ENCODE assay signal across 13 cellular contexts in genomic region chr11:74932797-74933196, GRCh38. TPM values are rescaled to one million over a fixed set of nuclear protein-coding genes. Genes with fewer than 3 reads are reported as not detected.
DNase-seq lines count a peak whose midpoint lies in the region; ATAC-seq and TF ChIP-seq lines count a peak whose summit lies in the region.
"Had no signal": no experiment of that assay in that cellular context is flagged by ENCODE, and none has a peak within 500 bp of the region (broad histone marks: within the 10 kb centered on the region; RNA-seq: fewer than 3 reads in every experiment).

No MANE protein-coding gene starts in this region.

- no peaks in the 10 kb centered on the region for H3K27me3 ChIP-seq in breast epithelium
- H3K27me3 ChIP-seq in tibial artery: no peaks in the 10 kb centered on the region

- H3K36me3 ChIP-seq in breast epithelium (no peaks in the 10 kb centered on the region), tibial artery (peaks cover 15 to 64% (median 32%) of the 10 kb centered on the region in 3 donors)
- H3K36me3 ChIP-seq: prostate gland had no signal

- POLR2A ChIA-PET in MCF 10A (lab: Yijun Ruan, JAX): no interaction called here
- POLR2A ChIA-PET in activated CD8-positive, alpha-beta T cell treated with anti-CD3 and anti-CD28 coated beads for 36 hours (lab: Charles Lee): no interaction called here

- DNase-seq in MCF 10A (ENCODE audit: unreplicated experiment): peak; percentile 53
- DNase-seq in breast epithelium (ENCODE audit: low spot score in 2 of 2): no peak
- peak; percentile 62 for DNase-seq in activated CD8-positive, alpha-beta T cell treated with anti-CD3 and anti-CD28 coated beads for 36 hours
- peak; percentile 42 for DNase-seq in fibroblast of peridontal ligament (ENCODE audit: extremely low read depth)
- DNase-seq in stimulated activated naive CD8-positive, alpha-beta T cell treated with anti-CD3 and anti-CD28 coated beads, Interleukin-15, amount 100 ng/mL, for 72 hours: peak in 1 of 2 donors; percentile 54
- no peak for DNase-seq in SW 1271 (lab: John Stamatoyannopoulos, UW)
- DNase-seq in KG1 (lab: John Stamatoyannopoulos, UW): no peak
- DNase-seq in tibial artery: no peak
- DNase-seq: activated naive CD4-positive, alpha-beta T cell; DMS153; stimulated activated naive B cell treated with anti-CD40 and anti-IgM and Interleukin-4, amounts not matched to agents 10 μg/mL and 1 μg/mL and 100 μg/mL, for 72 hours had no signal

- intact Hi-C loops in MCF 10A (cut with micrococcal nuclease) (no loop called here), breast epithelium (cut with DNase I; ENCODE audit: low total_unique reads) (no loop called here), tibial artery (cut with DNase I; ENCODE audit: low total_unique reads) (loop anchor here (10.0 kb wide), 1 partner anchor 302 kb away; no protein-coding TSS in a partner anchor)
- intact Hi-C loops in activated CD8-positive, alpha-beta T cell treated with anti-CD3 and anti-CD28 coated beads for 36 hours (cut with micrococcal nuclease): loop anchor here (10.0 kb wide), 1 partner anchor 212 kb away; no protein-coding TSS in a partner anchor

- no peaks in the 10 kb centered on the region for H3K9me3 Mint-ChIP-seq in MCF 10A (ENCODE audit: unreplicated experiment)
- H3K9me3 Mint-ChIP-seq in activated CD8-positive, alpha-beta T cell treated with anti-CD3 and anti-CD28 coated beads for 36 hours: no peaks in the 10 kb centered on the region
- H3K9me3 Mint-ChIP-seq in stimulated activated naive CD8-positive, alpha-beta T cell treated with anti-CD3 and anti-CD28 coated beads, Interleukin-15, amount 100 ng/mL, for 72 hours: no peaks in the 10 kb centered on the region
- H3K9me3 Mint-ChIP-seq: stimulated activated naive B cell treated with anti-CD40 and anti-IgM and Interleukin-4, amounts not matched to agents 10 μg/mL and 1 μg/mL and 100 μg/mL, for 72 hours had no signal

- H3K27me3 Mint-ChIP-seq in MCF 10A (ENCODE audit: insufficient read depth, unreplicated experiment): no peaks in the 10 kb centered on the region
- no peaks in the 10 kb centered on the region for H3K27me3 Mint-ChIP-seq in activated CD8-positive, alpha-beta T cell treated with anti-CD3 and anti-CD28 coated beads for 36 hours
- H3K27me3 Mint-ChIP-seq in stimulated activated naive CD8-positive, alpha-beta T cell treated with anti-CD3 and anti-CD28 coated beads, Interleukin-15, amount 100 ng/mL, for 72 hours: no peaks in the 10 kb centered on the region
- H3K27me3 Mint-ChIP-seq: stimulated activated naive B cell treated with anti-CD40 and anti-IgM and Interleukin-4, amounts not matched to agents 10 μg/mL and 1 μg/mL and 100 μg/mL, for 72 hours had no signal

- H3K4me3 ChIP-seq in breast epithelium (no peak overlapping the region), tibial artery (no peak overlapping the region)
- H3K4me3 ChIP-seq: prostate gland had no signal

- no peak overlapping the region for H3K27ac Mint-ChIP-seq in MCF 10A (ENCODE audit: low read depth, unreplicated experiment)
- H3K27ac Mint-ChIP-seq in activated CD8-positive, alpha-beta T cell treated with anti-CD3 and anti-CD28 coated beads for 36 hours: peak overlapping the region; percentile 71
- H3K27ac Mint-ChIP-seq in stimulated activated naive CD8-positive, alpha-beta T cell treated with anti-CD3 and anti-CD28 coated beads, Interleukin-15, amount 100 ng/mL, for 72 hours: peak overlapping the region in 1 of 2 donors; percentile 43
- H3K27ac Mint-ChIP-seq: stimulated activated naive B cell treated with anti-CD40 and anti-IgM and Interleukin-4, amounts not matched to agents 10 μg/mL and 1 μg/mL and 100 μg/mL, for 72 hours had no signal

- peak; percentile 78 for ATAC-seq in activated CD8-positive, alpha-beta T cell treated with anti-CD3 and anti-CD28 coated beads for 36 hours
- peak; percentile 93 for ATAC-seq in stimulated activated naive CD8-positive, alpha-beta T cell treated with anti-CD3 and anti-CD28 coated beads, Interleukin-15, amount 100 ng/mL, for 72 hours
- ATAC-seq: stimulated activated naive B cell treated with anti-CD40 and anti-IgM and Interleukin-4, amounts not matched to agents 10 μg/mL and 1 μg/mL and 100 μg/mL, for 72 hours had no signal

- peaks cover 4% of the 10 kb centered on the region for H3K4me1 Mint-ChIP-seq in MCF 10A (ENCODE audit: insufficient read depth, unreplicated experiment)
- peaks cover 16% of the 10 kb centered on the region for H3K4me1 Mint-ChIP-seq in activated CD8-positive, alpha-beta T cell treated with anti-CD3 and anti-CD28 coated beads for 36 hours (ENCODE audit: low read depth)
- H3K4me1 Mint-ChIP-seq in stimulated activated naive CD8-positive, alpha-beta T cell treated with anti-CD3 and anti-CD28 coated beads, Interleukin-15, amount 100 ng/mL, for 72 hours: peaks cover 7% of the 10 kb centered on the region
- H3K4me1 Mint-ChIP-seq: stimulated activated naive B cell treated with anti-CD40 and anti-IgM and Interleukin-4, amounts not matched to agents 10 μg/mL and 1 μg/mL and 100 μg/mL, for 72 hours had no signal

- H3K4me1 ChIP-seq in breast epithelium (no peaks in the 10 kb centered on the region), tibial artery (no peaks in the 10 kb centered on the region)
- H3K4me1 ChIP-seq: prostate gland had no signal

- peaks cover 44% of the 10 kb centered on the region for H3K36me3 Mint-ChIP-seq in MCF 10A (ENCODE audit: insufficient read depth, unreplicated experiment)
- H3K36me3 Mint-ChIP-seq in activated CD8-positive, alpha-beta T cell treated with anti-CD3 and anti-CD28 coated beads for 36 hours (ENCODE audit: low read depth): peaks cover 24% of the 10 kb centered on the region

- no peak for TF ChIP-seq POLR2A in breast epithelium (IDR thresholded peaks at IDR 0.05)

- H3K4me3 Mint-ChIP-seq in MCF 10A (ENCODE audit: unreplicated experiment): no peak overlapping the region
- no peak overlapping the region for H3K4me3 Mint-ChIP-seq in activated CD8-positive, alpha-beta T cell treated with anti-CD3 and anti-CD28 coated beads for 36 hours
- H3K4me3 Mint-ChIP-seq in stimulated activated naive CD8-positive, alpha-beta T cell treated with anti-CD3 and anti-CD28 coated beads, Interleukin-15, amount 100 ng/mL, for 72 hours: no peak overlapping the region
- H3K4me3 Mint-ChIP-seq: stimulated activated naive B cell treated with anti-CD40 and anti-IgM and Interleukin-4, amounts not matched to agents 10 μg/mL and 1 μg/mL and 100 μg/mL, for 72 hours had no signal

- H3K9me3 ChIP-seq in breast epithelium (no peaks in the 10 kb centered on the region), tibial artery (no peaks in the 10 kb centered on the region)
- H3K9me3 ChIP-seq: prostate gland had no signal

- BruUV-seq in MCF 10A (replicated peaks; lab: Mats Ljungman, UMichigan): no TSS peak

- CTCF ChIA-PET in MCF 10A (lab: Yijun Ruan, JAX): interaction anchor here (0.5 to 3.7 kb wide), 6 partner anchors 27 to 316 kb away, joined by 3 to 25 read pairs (median 3); no protein-coding TSS in a partner anchor
- CTCF ChIA-PET in activated CD8-positive, alpha-beta T cell treated with anti-CD3 and anti-CD28 coated beads for 36 hours (lab: Charles Lee): interaction anchor here (1.1 to 3.7 kb wide), 5 partner anchors 25 to 316 kb away, joined by 3 to 13 read pairs (median 8); partner anchors contain the start of gene TPBGL

- TF ChIP-seq CTCF in MCF 10A (IDR thresholded peaks at IDR 0.05; ENCODE audit: unreplicated experiment) (no peak), breast epithelium (IDR thresholded peaks at IDR 0.05) (no peak), tibial artery (IDR thresholded peaks at IDR 0.05) (no peak)
- no peak for TF ChIP-seq CTCF in activated CD8-positive, alpha-beta T cell treated with anti-CD3 and anti-CD28 coated beads for 36 hours (IDR thresholded peaks at IDR 0.05)

- H3K27ac ChIP-seq in breast epithelium: no peak overlapping the region
- no peak overlapping the region for H3K27ac ChIP-seq in tibial artery
- H3K27ac ChIP-seq: KMS-11, prostate gland had no signal

RNA-seq across cellular contexts. Expression of gene XRRA1, which starts 16.1 kb away (rescaled TPM):
- total RNA-seq in MCF 10A (2022) (49.3 and 49.6 TPM in 2 replicates), breast epithelium (10 to 100 TPM; 18.0 to 33.6 (median 18.4) TPM)
- 10 to 100 TPM; 19.0 to 19.3 TPM for total RNA-seq in activated CD8-positive, alpha-beta T cell treated with anti-CD3 and anti-CD28 coated beads for 36 hours

RNA-seq across cellular contexts. Expression of gene SPCS2, which starts 16.3 kb away (rescaled TPM):
- 198 and 217 TPM in 2 replicates for total RNA-seq in MCF 10A (2022)
- total RNA-seq in breast epithelium: 10 to 100 TPM; 34.1 to 57.8 (median 57.5) TPM
- 100 to 1,000 TPM in 1 of 2 experiments, 10 to 100 TPM in 1; 99.3 to 117 TPM for total RNA-seq in activated CD8-positive, alpha-beta T cell treated with anti-CD3 and anti-CD28 coated beads for 36 hours

RNA-seq across cellular contexts. Expression of gene NEU3, which starts 55.9 kb away (rescaled TPM):
- total RNA-seq in MCF 10A (2022): 8.7 and 10.0 TPM in 2 replicates
- total RNA-seq in breast epithelium: 10 to 100 TPM; 11.8 to 12.8 (median 12.4) TPM
- 10 to 100 TPM; 18.6 to 19.4 TPM for total RNA-seq in activated CD8-positive, alpha-beta T cell treated with anti-CD3 and anti-CD28 coated beads for 36 hours

Comparison
In these comparisons a context has a peak if more than half of its experiments do, and no peak if none do; other contexts are left out.
1. DNase-seq: peak in MCF 10A (single experiment), activated CD8-positive, alpha-beta T cell treated with anti-CD3 and anti-CD28 coated beads for 36 hours (single experiment) and fibroblast of peridontal ligament (single experiment); none in breast epithelium (0 of 2), SW 1271 (0 of 2), KG1 (single experiment) and tibial artery (0 of 2).
2. intact Hi-C loops: an anchor here in activated CD8-positive, alpha-beta T cell treated with anti-CD3 and anti-CD28 coated beads for 36 hours (10.0 kb wide) and tibial artery (10.0 kb wide); none called in MCF 10A and breast epithelium.